ENCODE assay signal across 9 cellular contexts in the genomic region with DNA sequence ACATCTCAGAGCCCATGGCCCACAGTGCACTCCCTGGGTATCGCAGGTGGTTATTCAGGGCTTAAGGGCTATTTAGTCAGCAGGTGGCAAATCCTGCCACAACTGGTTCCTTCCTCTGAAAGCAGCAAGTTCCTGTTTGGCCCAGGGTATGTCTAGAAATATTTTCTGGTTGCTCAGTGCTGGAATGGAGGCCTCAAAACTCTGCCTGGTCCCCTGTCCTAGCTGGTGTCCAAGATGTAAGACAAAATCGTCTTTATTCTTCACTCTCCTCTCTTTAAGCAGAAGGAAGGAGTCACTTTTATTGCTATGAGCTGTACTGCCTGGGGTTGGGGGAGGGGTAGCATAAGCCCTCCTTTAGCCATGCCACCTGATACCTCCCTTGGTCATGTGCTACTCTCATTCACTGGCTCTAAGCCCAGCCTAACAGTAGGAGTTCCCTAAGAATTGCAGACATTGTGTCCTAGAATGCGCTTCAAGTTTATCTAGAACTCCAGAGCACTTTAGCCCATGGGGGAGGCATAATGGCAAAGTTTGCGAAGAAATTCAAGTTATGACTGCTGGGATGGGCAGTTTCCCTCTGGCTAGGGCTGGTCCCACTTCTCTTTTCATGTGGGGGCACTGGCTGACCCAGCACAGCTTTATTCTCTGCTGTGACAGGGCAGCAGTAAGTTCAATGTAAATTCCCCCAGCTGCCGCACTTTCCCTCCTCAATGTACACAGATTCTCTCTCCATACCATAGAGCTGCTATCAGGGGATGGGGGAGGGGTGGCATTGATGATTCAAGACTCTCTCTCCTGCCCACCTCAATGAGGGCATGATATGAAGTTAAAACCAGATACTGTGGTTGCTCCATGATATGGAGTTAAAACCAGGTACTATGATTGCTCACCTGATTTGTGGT. TPM values are rescaled to one million over a fixed set of nuclear protein-coding genes. Genes with fewer than 3 reads are reported as not detected.
DNase-seq lines count a peak whose midpoint lies in the region; ATAC-seq and TF ChIP-seq lines count a peak whose summit lies in the region.
"Had no signal": no experiment of that assay in that cellular context is flagged by ENCODE, and none has a peak within 500 bp of the region (broad histone marks: within the 10 kb centered on the region; RNA-seq: fewer than 3 reads in every experiment).

No MANE protein-coding gene starts in this region.

- H3K27me3 ChIP-seq in SJCRH30: no peaks in the 10 kb centered on the region
- H3K27me3 ChIP-seq in iPS-15b (ENCODE audit: control insufficient read depth, insufficient read depth, low read length): no peaks in the 10 kb centered on the region
- peaks cover 5 to 6% of the 10 kb centered on the region in 2 donors for H3K27me3 ChIP-seq in naive thymus-derived CD4-positive, alpha-beta T cell (ENCODE audit: control insufficient read depth in 2 of 2, insufficient read depth in 2 of 2, low read length in 2 of 2)
- H3K27me3 ChIP-seq: breast epithelium had no signal

- H3K36me3 Mint-ChIP-seq in naive thymus-derived CD4-positive, alpha-beta T cell: peaks cover 0 to 8% (median 0%) of the 10 kb centered on the region in 5 donors
- no peaks in the 10 kb centered on the region for H3K36me3 Mint-ChIP-seq in mesothelial cell of epicardium

- peak overlapping the region; percentile 29 for H3K9ac ChIP-seq in iPS-15b (ENCODE audit: low read depth, low read length)

- in situ Hi-C loops in Caki2 (cut with HindIII; ENCODE audit: low pct_unique_long_range_greater_than_20kb, low sequenced_read_pairs): no loop called here

- H3K4me1 ChIP-seq in SJCRH30: peaks cover 21% of the 10 kb centered on the region
- H3K4me1 ChIP-seq in iPS-15b (ENCODE audit: control insufficient read depth, insufficient read depth, low read length): peaks cover 11% of the 10 kb centered on the region
- no peaks in the 10 kb centered on the region for H3K4me1 ChIP-seq in naive thymus-derived CD4-positive, alpha-beta T cell (ENCODE audit: control insufficient read depth in 2 of 2, insufficient read depth in 2 of 2, low read length in 2 of 2)
- H3K4me1 ChIP-seq: breast epithelium had no signal

- no peak overlapping the region for H3K4me3 Mint-ChIP-seq in naive thymus-derived CD4-positive, alpha-beta T cell
- H3K4me3 Mint-ChIP-seq in mesothelial cell of epicardium: no peak overlapping the region

- H3K4me1 Mint-ChIP-seq in naive thymus-derived CD4-positive, alpha-beta T cell: no peaks in the 10 kb centered on the region
- H3K4me1 Mint-ChIP-seq in mesothelial cell of epicardium: no peaks in the 10 kb centered on the region

- H3K9me3 ChIP-seq in SJCRH30 (replicated peaks) (no peaks in the 10 kb centered on the region; the same call in 1 of the 2 replicates), iPS-15b (ENCODE audit: control insufficient read depth, insufficient read depth, low read length) (no peaks in the 10 kb centered on the region)
- no peaks in the 10 kb centered on the region for H3K9me3 ChIP-seq in naive thymus-derived CD4-positive, alpha-beta T cell (ENCODE audit: control insufficient read depth in 2 of 3, low read length in 3 of 3)

- H3K27ac ChIP-seq in SJCRH30: peak overlapping the region; percentile 93
- H3K27ac ChIP-seq in naive thymus-derived CD4-positive, alpha-beta T cell (ENCODE audit: low read depth, low read length): no peak overlapping the region
- H3K27ac ChIP-seq: breast epithelium had no signal

- TF ChIP-seq CTCF in LNCaP clone FGC (IDR thresholded peaks at IDR 0.05; ENCODE audit: control insufficient read depth, extremely low read depth, insufficient read depth): no peak
- no peak for TF ChIP-seq CTCF in mesothelial cell of epicardium (IDR thresholded peaks at IDR 0.05; ENCODE audit: unreplicated experiment)

- H3K27me3 Mint-ChIP-seq in naive thymus-derived CD4-positive, alpha-beta T cell: peaks cover 14 to 64% (median 30%) of the 10 kb centered on the region in 5 donors
- H3K27me3 Mint-ChIP-seq in mesothelial cell of epicardium (ENCODE audit: low read depth): peaks cover 2% of the 10 kb centered on the region

- H3K27ac Mint-ChIP-seq in naive thymus-derived CD4-positive, alpha-beta T cell: no peak overlapping the region
- H3K27ac Mint-ChIP-seq in mesothelial cell of epicardium: no peak overlapping the region

- DNase-seq in Caki2 (ENCODE audit: low read depth) (peak; percentile 8), LNCaP clone FGC (ENCODE audit: low read depth) (peak; percentile 32), SJCRH30 (peak; percentile 89 to 96), mesothelial cell of epicardium (ENCODE audit: low spot score in 2 of 2, unreplicated experiment in 2 of 2) (no peak), NOMO-1 (lab: John Stamatoyannopoulos, UW; ENCODE audit: unreplicated experiment in 2 of 2) (no peak)
- no peak for DNase-seq in activated naive CD4-positive, alpha-beta T cell (lab: John Stamatoyannopoulos, UW)
- DNase-seq in naive thymus-derived CD4-positive, alpha-beta T cell: no peak

- CTCF ChIA-PET in naive thymus-derived CD4-positive, alpha-beta T cell (lab: Charles Lee): no interaction called here

- intact Hi-C loops in naive thymus-derived CD4-positive, alpha-beta T cell (cut with micrococcal nuclease): no loop called here

- no peaks in the 10 kb centered on the region for H3K36me3 ChIP-seq in SJCRH30
- no peaks in the 10 kb centered on the region for H3K36me3 ChIP-seq in iPS-15b (ENCODE audit: control insufficient read depth, insufficient read depth, low read length)
- no peaks in the 10 kb centered on the region for H3K36me3 ChIP-seq in naive thymus-derived CD4-positive, alpha-beta T cell (ENCODE audit: control insufficient read depth in 2 of 3, insufficient read depth in 3 of 3, low read length in 3 of 3)
- H3K36me3 ChIP-seq: breast epithelium had no signal

- no peak for ATAC-seq in naive thymus-derived CD4-positive, alpha-beta T cell

- peaks cover 0 to 28% (median 13%) of the 10 kb centered on the region in 11 donors for H3K9me3 Mint-ChIP-seq in naive thymus-derived CD4-positive, alpha-beta T cell
- H3K9me3 Mint-ChIP-seq in mesothelial cell of epicardium: peaks cover 13% of the 10 kb centered on the region

- no peak overlapping the region for H3K4me3 ChIP-seq in LNCaP clone FGC (ENCODE audit: low read depth, low read length)
- H3K4me3 ChIP-seq in SJCRH30: peak overlapping the region; percentile 33
- no peak overlapping the region for H3K4me3 ChIP-seq in iPS-15b (ENCODE audit: low read depth, low read length)
- no peak overlapping the region for H3K4me3 ChIP-seq in naive thymus-derived CD4-positive, alpha-beta T cell (ENCODE audit: low read length)
- H3K4me3 ChIP-seq: breast epithelium had no signal

- POLR2A ChIA-PET in naive thymus-derived CD4-positive, alpha-beta T cell (lab: Charles Lee): no interaction called here

RNA-seq across cellular contexts. Expression of gene CWC22, which starts 27.1 kb away (rescaled TPM):
- 4.9 and 6.8 TPM in 2 replicates for total RNA-seq in Caki2 (2014; rRNA removed; shearing (Covaris generic); ENCODE audit: low replicate concordance)
- 39.4 and 44.5 TPM in 2 replicates for total RNA-seq in SJCRH30 (2014; rRNA removed; shearing (Covaris generic))
- total RNA-seq in naive thymus-derived CD4-positive, alpha-beta T cell: 10 to 100 TPM; 14.4 to 32.0 (median 23.5) TPM
- polyA plus RNA-seq in naive thymus-derived CD4-positive, alpha-beta T cell: 10 to 100 TPM; 32.5 to 42.6 TPM
- total RNA-seq in mesothelial cell of epicardium: 21.2 to 22.8 TPM (median 22.2 TPM) in 3 replicates

Comparison
In these comparisons a context has a peak if more than half of its experiments do, and no peak if none do; other contexts are left out.
1. DNase-seq: peak in Caki2 (single experiment), LNCaP clone FGC (single experiment) and SJCRH30 (2 of 2); none in activated naive CD4-positive, alpha-beta T cell (0 of 4), naive thymus-derived CD4-positive, alpha-beta T cell (0 of 9), mesothelial cell of epicardium (0 of 2) and NOMO-1 (0 of 2).